1 cellular context compared by ENCODE assay signal in the genomic region with DNA sequence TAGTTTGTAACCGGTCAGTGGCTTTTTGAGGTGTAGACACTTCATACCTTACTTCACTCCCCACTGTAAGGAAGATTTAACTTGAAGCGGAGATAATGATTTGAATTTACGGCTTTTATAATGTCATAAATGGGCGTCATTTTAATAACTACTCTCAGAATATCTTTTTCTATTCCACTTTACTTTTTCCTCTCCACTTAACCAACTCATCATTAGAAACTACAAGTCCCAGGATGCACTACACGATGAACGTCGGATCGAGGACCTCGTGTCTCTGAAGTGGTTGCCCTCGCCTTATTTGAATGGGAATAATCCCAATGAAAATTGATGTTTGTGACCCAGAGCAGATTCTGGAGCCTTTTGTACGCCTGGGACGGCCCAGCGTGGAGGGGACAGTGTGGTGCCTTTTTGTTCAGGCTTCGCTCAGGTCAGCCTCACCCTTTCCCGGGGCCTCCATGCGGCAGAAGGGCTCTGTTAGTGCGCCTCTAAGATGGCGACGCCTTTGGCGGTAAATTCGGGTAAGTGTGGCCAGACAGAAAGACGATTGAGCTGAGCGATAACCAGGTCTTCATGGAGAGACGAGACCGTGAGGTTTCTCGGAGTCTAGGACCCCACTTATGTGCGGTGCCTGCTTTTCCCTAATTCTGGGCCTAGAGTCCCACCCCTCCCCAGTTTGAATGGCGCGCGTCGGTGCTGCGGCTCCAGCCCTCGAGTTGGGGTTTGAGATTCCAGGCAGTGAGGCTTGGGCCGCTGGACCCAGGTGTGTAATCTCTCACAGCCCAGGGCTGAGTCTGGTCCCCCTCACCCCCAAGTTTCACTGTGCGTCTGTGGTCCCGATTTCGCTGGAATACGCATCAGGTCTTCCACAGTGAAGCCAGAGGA.
TF ChIP-seq lines count a peak whose summit lies in the region.

A gene with protein sequence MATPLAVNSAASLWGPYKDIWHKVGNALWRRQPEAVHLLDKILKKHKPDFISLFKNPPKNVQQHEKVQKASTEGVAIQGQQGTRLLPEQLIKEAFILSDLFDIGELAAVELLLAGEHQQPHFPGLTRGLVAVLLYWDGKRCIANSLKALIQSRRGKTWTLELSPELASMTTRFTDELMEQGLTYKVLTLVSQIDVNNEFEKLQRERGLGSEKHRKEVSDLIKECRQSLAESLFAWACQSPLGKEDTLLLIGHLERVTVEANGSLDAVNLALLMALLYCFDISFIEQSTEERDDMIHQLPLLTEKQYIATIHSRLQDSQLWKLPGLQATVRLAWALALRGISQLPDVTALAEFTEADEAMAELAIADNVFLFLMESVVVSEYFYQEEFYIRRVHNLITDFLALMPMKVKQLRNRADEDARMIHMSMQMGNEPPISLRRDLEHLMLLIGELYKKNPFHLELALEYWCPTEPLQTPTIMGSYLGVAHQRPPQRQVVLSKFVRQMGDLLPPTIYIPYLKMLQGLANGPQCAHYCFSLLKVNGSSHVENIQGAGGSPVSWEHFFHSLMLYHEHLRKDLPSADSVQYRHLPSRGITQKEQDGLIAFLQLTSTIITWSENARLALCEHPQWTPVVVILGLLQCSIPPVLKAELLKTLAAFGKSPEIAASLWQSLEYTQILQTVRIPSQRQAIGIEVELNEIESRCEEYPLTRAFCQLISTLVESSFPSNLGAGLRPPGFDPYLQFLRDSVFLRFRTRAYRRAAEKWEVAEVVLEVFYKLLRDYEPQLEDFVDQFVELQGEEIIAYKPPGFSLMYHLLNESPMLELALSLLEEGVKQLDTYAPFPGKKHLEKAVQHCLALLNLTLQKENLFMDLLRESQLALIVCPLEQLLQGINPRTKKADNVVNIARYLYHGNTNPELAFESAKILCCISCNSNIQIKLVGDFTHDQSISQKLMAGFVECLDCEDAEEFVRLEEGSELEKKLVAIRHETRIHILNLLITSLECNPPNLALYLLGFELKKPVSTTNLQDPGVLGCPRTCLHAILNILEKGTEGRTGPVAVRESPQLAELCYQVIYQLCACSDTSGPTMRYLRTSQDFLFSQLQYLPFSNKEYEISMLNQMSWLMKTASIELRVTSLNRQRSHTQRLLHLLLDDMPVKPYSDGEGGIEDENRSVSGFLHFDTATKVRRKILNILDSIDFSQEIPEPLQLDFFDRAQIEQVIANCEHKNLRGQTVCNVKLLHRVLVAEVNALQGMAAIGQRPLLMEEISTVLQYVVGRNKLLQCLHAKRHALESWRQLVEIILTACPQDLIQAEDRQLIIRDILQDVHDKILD (N-terminal part only) (plus strand): TSS at position 463 of the 882 bp plus-strand sequence. CDS start 28 bp downstream, at position 491.

TF ChIP-seq in GM23338, 12 proteins besides CTCF, POLR2A, EP300 and RAD21 (continued from another document):
- peak; percentile 89; the same call in 1 of the 2 replicates for TF ChIP-seq ETS1 (IDR thresholded peaks at IDR 0.05)
- TF ChIP-seq CREB1 (CRISPR knock-in tag; IDR thresholded peaks at IDR 0.05; ENCODE audit: low read depth), result peak; percentile 87
